In genomic region chr2:145199052-145199451, GRCh38 we compare ENCODE assay signal across 16 cellular contexts.
DNase-seq lines count a peak whose midpoint lies in the region; ATAC-seq, FAIRE-seq and TF ChIP-seq lines count a peak whose summit lies in the region.
"Had no signal": no experiment of that assay in that cellular context is flagged by ENCODE, and none has a peak within 500 bp of the region (broad histone marks: within the 10 kb centered on the region; RNA-seq: fewer than 3 reads in every experiment).

No MANE protein-coding gene starts in this region.

- no peak overlapping the region for H4K5ac ChIP-seq in IMR-90 (ENCODE audit: low read depth, low read length)

- H3K79me2 ChIP-seq in MM.1S (ENCODE audit: low read length), result no peaks in the 10 kb centered on the region

- no peak overlapping the region for H2BK15ac ChIP-seq in IMR-90 (ENCODE audit: low read depth, low read length)

- BruUV-seq in IMR-90 (replicated peaks; lab: Mats Ljungman, UMichigan), result no TSS peak

- H2AFZ ChIP-seq in IMR-90 (replicated peaks; ENCODE audit: low read length, poor library complexity) (peak overlapping the region; percentile 44), MM.1S (ENCODE audit: low read length) (no peak overlapping the region)

- no peaks in the 10 kb centered on the region for H3K36me3 Mint-ChIP-seq in CD4-positive, alpha-beta memory T cell
- H3K36me3 Mint-ChIP-seq in activated T-cell treated with anti-CD3 and anti-CD28 coated beads, Interleukin-2, amount 50 U/mL, for 24 hours (ENCODE audit: low read depth), result no peaks in the 10 kb centered on the region

- H3K4me2 ChIP-seq in IMR-90 (ENCODE audit: low read depth, low read length) (no peak overlapping the region), MM.1S (ENCODE audit: low read depth, low read length) (no peak overlapping the region)
- H3K4me2 ChIP-seq: BLaER1 had no signal

- no peaks in the 10 kb centered on the region for H3K27me3 Mint-ChIP-seq in CD4-positive, alpha-beta memory T cell
- H3K27me3 Mint-ChIP-seq in activated T-cell treated with anti-CD3 and anti-CD28 coated beads, Interleukin-2, amount 50 U/mL, for 24 hours, result no peaks in the 10 kb centered on the region

- H3K27me3 ChIP-seq in IMR-90 (ENCODE audit: control insufficient read depth, insufficient read depth, low read length), result no peaks in the 10 kb centered on the region
- H3K27me3 ChIP-seq in pancreas, result no peaks in the 10 kb centered on the region
- no peaks in the 10 kb centered on the region for H3K27me3 ChIP-seq in CD4-positive, alpha-beta memory T cell (ENCODE audit: insufficient read depth, low read length)
- no peaks in the 10 kb centered on the region for H3K27me3 ChIP-seq in MM.1S (replicated peaks; ENCODE audit: insufficient read depth, low read length)
- H3K27me3 ChIP-seq: BLaER1, MG63, SJSA1 had no signal

- TF ChIP-seq CTCF in IMR-90 (conservative IDR thresholded peaks at IDR 0.05; ENCODE audit: low read depth, low read length), result no peak
- TF ChIP-seq CTCF in epithelial cell of proximal tubule (conservative IDR thresholded peaks at IDR 0.05; ENCODE audit: low read depth, low read length), result no peak
- no peak for TF ChIP-seq CTCF in pancreas (IDR thresholded peaks at IDR 0.05)
- no peak for TF ChIP-seq CTCF in MM.1S (IDR thresholded peaks at IDR 0.05; ENCODE audit: low read length)

- DNase-seq in IMR-90 (no peak), NCI-H2171 treated with DMSO at 0.1 percent for 48 hours (lab: John Stamatoyannopoulos, UW) (peak; percentile 95), epithelial cell of proximal tubule (ENCODE audit: low read depth) (peak; percentile 92), pancreas (no peak), MM.1S (no peak), NCI-H524 treated with DMSO at 0.1 percent for 48 hours (lab: John Stamatoyannopoulos, UW) (no peak)
- no peak for DNase-seq in CD4-positive, alpha-beta memory T cell
- no peak for DNase-seq in activated T-cell treated with anti-CD3 and anti-CD28 coated beads, Interleukin-2, amount 50 U/mL, for 24 hours
- DNase-seq: MG63; NK-92 treated with Interleukin-12 subunit alpha and Interleukin-12 subunit beta, amount 100 ng/mL, for 24 hours; stimulated activated CD4-positive, alpha-beta T cell treated with anti-CD3 and anti-CD28 coated beads, Interleukin-2, amount 100 ng/mL, for 24 hours; trophoblast cell had no signal

- H3K9ac ChIP-seq in IMR-90 (ENCODE audit: low read depth, low read length) (no peak overlapping the region), MM.1S (ENCODE audit: low read length) (no peak overlapping the region)
- H3K9ac ChIP-seq: BLaER1 had no signal

- H3K4me1 Mint-ChIP-seq in CD4-positive, alpha-beta memory T cell, result no peaks in the 10 kb centered on the region
- H3K4me1 Mint-ChIP-seq in activated T-cell treated with anti-CD3 and anti-CD28 coated beads, Interleukin-2, amount 50 U/mL, for 24 hours (ENCODE audit: low read depth), result no peaks in the 10 kb centered on the region

- H3K4me1 ChIP-seq in IMR-90 (ENCODE audit: control insufficient read depth, insufficient read depth, low read length), result no peaks in the 10 kb centered on the region
- H3K4me1 ChIP-seq in pancreas, result peaks cover 0 to 4% (median 0%) of the 10 kb centered on the region in 3 donors
- H3K4me1 ChIP-seq in CD4-positive, alpha-beta memory T cell (ENCODE audit: insufficient read depth, low read length), result no peaks in the 10 kb centered on the region
- no peaks in the 10 kb centered on the region for H3K4me1 ChIP-seq in MM.1S (ENCODE audit: low read length)
- H3K4me1 ChIP-seq: BLaER1, SJSA1 had no signal

- 0 out of 2 replicates have a peak overlapping the region, but pooled peaks have one; percentile 25 for H3K4ac ChIP-seq in IMR-90 (ENCODE audit: low read depth, low read length)

- no peak overlapping the region for H3K27ac Mint-ChIP-seq in CD4-positive, alpha-beta memory T cell
- H3K27ac Mint-ChIP-seq in activated T-cell treated with anti-CD3 and anti-CD28 coated beads, Interleukin-2, amount 50 U/mL, for 24 hours, result no peak overlapping the region
- H3K27ac Mint-ChIP-seq: activated T-helper 1 cell treated with anti-CD3 and anti-CD28 coated beads, Interleukin-12 subunit alpha, Interleukin-12 subunit beta, Interleukin-2, Interleukin-4 antibody, amounts not matched to agents 30 ng/mL and 10 ng/mL and 1 ng/mL, durations not matched to agents 14 hours and 24 hours and 36 hours had no signal

- WGBS in IMR-90 (ENCODE audit: extremely low coverage in 2 of 2, insufficient read length in 1 of 2), 2 experiments, result no CpG with 5 or more reads among the region's 7 CpGs
- 18 to 20% methylated on average over 7 of the region's 7 CpGs for WGBS in pancreas, 2 donors

- H2AK5ac ChIP-seq in IMR-90 (ENCODE audit: low read depth, low read length), result no peak overlapping the region

- H4K8ac ChIP-seq in IMR-90 (ENCODE audit: low read depth in 2 of 2, low read length in 2 of 2), result no peak overlapping the region

- H3K14ac ChIP-seq in IMR-90 (replicated peaks; ENCODE audit: low read depth, low read length), result no peak overlapping the region

- no peak overlapping the region for H3K18ac ChIP-seq in IMR-90 (ENCODE audit: low read depth, low read length)

- intact Hi-C loops in IMR-90 (cut with micrococcal nuclease), result no loop called here
- intact Hi-C loops in pancreas (cut with DNase I), result no loop called here
- intact Hi-C loops in CD4-positive, alpha-beta memory T cell (cut with micrococcal nuclease), result no loop called here

- no peak for TF ChIP-seq POLR2A in IMR-90 (IDR thresholded peaks at IDR 0.05; ENCODE audit: low read depth, low read length)

- H2BK5ac ChIP-seq in IMR-90 (ENCODE audit: low read depth, low read length, poor library complexity, severe bottlenecking), result no peak overlapping the region

- POLR2A ChIA-PET in IMR-90 (lab: Charles Lee; ENCODE audit: unreplicated experiment), result no interaction called here
- POLR2A ChIA-PET in CD4-positive, alpha-beta memory T cell (lab: Charles Lee; ENCODE audit: partially characterized antibody), result no interaction called here

- no peaks in the 10 kb centered on the region for H3K9me2 ChIP-seq in MM.1S (replicated peaks; ENCODE audit: insufficient read depth, low read length)

- H3K27ac ChIP-seq in IMR-90 (ENCODE audit: insufficient read depth, low read length) (no peak overlapping the region), pancreas (no peak overlapping the region), MM.1S (ENCODE audit: low read length) (no peak overlapping the region)
- H3K27ac ChIP-seq in CD4-positive, alpha-beta memory T cell (ENCODE audit: low read depth, low read length), result no peak overlapping the region
- H3K27ac ChIP-seq: BLaER1, SJSA1 had no signal

- H3K36me3 ChIP-seq in IMR-90 (ENCODE audit: control insufficient read depth, insufficient read depth, low read length), result no peaks in the 10 kb centered on the region
- no peaks in the 10 kb centered on the region for H3K36me3 ChIP-seq in pancreas
- no peaks in the 10 kb centered on the region for H3K36me3 ChIP-seq in CD4-positive, alpha-beta memory T cell (ENCODE audit: insufficient read depth, low read length)
- H3K36me3 ChIP-seq in MM.1S (replicated peaks; ENCODE audit: insufficient read depth, low read length), result no peaks in the 10 kb centered on the region
- H3K36me3 ChIP-seq: BLaER1, MG63, SJSA1 had no signal

- H3K4me3 ChIP-seq in IMR-90 (ENCODE audit: insufficient read depth, low read depth, low read length) (no peak overlapping the region), epithelial cell of proximal tubule (ENCODE audit: low read depth, low read length) (no peak overlapping the region), pancreas (no peak overlapping the region), MM.1S (ENCODE audit: low read length) (no peak overlapping the region)
- H3K4me3 ChIP-seq in CD4-positive, alpha-beta memory T cell (ENCODE audit: low read length in 2 of 2), result no peak overlapping the region
- H3K4me3 ChIP-seq: BLaER1, MG63, SJSA1 had no signal

- no peaks in the 10 kb centered on the region for H3K79me1 ChIP-seq in IMR-90 (ENCODE audit: low read depth in 1 of 2, low read length in 2 of 2)

- no peaks in the 10 kb centered on the region for H3F3A ChIP-seq in MM.1S (ENCODE audit: insufficient read depth, low read length)

- H3K9me3 ChIP-seq in IMR-90 (ENCODE audit: control insufficient read depth, insufficient read depth, low read length) (no peaks in the 10 kb centered on the region), pancreas (no peaks in the 10 kb centered on the region), MM.1S (replicated peaks; ENCODE audit: insufficient read depth, low read length) (no peaks in the 10 kb centered on the region)
- no peaks in the 10 kb centered on the region for H3K9me3 ChIP-seq in CD4-positive, alpha-beta memory T cell (ENCODE audit: control insufficient read depth in 1 of 2, low read length in 2 of 2)
- H3K9me3 ChIP-seq: BLaER1, MG63, SJSA1 had no signal

- no peak overlapping the region for H3K56ac ChIP-seq in IMR-90 (ENCODE audit: extremely low read depth, insufficient read depth, low read length)

- H2BK120ac ChIP-seq in IMR-90 (ENCODE audit: low read depth, low read length), result 0 out of 2 replicates have a peak overlapping the region, but pooled peaks have one; percentile 19

- no peak overlapping the region for H3K4me3 Mint-ChIP-seq in CD4-positive, alpha-beta memory T cell
- no peak overlapping the region for H3K4me3 Mint-ChIP-seq in activated T-cell treated with anti-CD3 and anti-CD28 coated beads, Interleukin-2, amount 50 U/mL, for 24 hours
- H3K4me3 Mint-ChIP-seq: activated T-helper 1 cell treated with anti-CD3 and anti-CD28 coated beads, Interleukin-12 subunit alpha, Interleukin-12 subunit beta, Interleukin-2, Interleukin-4 antibody, amounts not matched to agents 30 ng/mL and 10 ng/mL and 1 ng/mL, durations not matched to agents 14 hours and 24 hours and 36 hours had no signal

- H2BK20ac ChIP-seq in IMR-90 (ENCODE audit: low read depth, low read length), result peak overlapping the region; percentile 16; the same call in 1 of the 2 replicates

- H2AK9ac ChIP-seq in IMR-90 (replicated peaks; ENCODE audit: low read depth, low read length, poor library complexity), result no peak overlapping the region

- dilution Hi-C loops in IMR-90 (cut with HindIII; ENCODE audit: low sequenced_read_pairs, unreplicated experiment), result no loop called here

- in situ Hi-C loops in IMR-90 (cut with MboI; ENCODE audit: low sequenced_read_pairs), result no loop called here

- ATAC-seq in IMR-90 (ENCODE audit: low read depth) (no peak), pancreas (peak in 3 of 4 donors; percentile 20 to 55 (median 50))

- no peak overlapping the region for H3K23ac ChIP-seq in IMR-90 (ENCODE audit: low read depth, low read length)

- no peak for TF ChIP-seq RAD21 in IMR-90 (IDR thresholded peaks at IDR 0.05; ENCODE audit: low read length)

- H4K91ac ChIP-seq in IMR-90 (ENCODE audit: insufficient read depth, low read depth, low read length), result no peak overlapping the region

- no peaks in the 10 kb centered on the region for H4K20me1 ChIP-seq in IMR-90 (ENCODE audit: insufficient read depth, low read length)
- no peaks in the 10 kb centered on the region for H4K20me1 ChIP-seq in MM.1S (ENCODE audit: insufficient read depth, low read length)
- H4K20me1 ChIP-seq: BLaER1 had no signal

- CTCF ChIA-PET in IMR-90 (lab: Yijun Ruan, JAX), result interaction anchor here (0.5 to 0.6 kb wide), 2 partner anchors 311 to 333 kb away, joined by 3 to 6 read pairs; no protein-coding TSS in a partner anchor
- CTCF ChIA-PET in CD4-positive, alpha-beta memory T cell (lab: Charles Lee; ENCODE audit: partially characterized antibody), result no interaction called here

- FAIRE-seq in pancreas (lab: Jason Lieb, UNC), result no peak
- FAIRE-seq: endothelial cell of umbilical vein had no signal

- H3K9me1 ChIP-seq in IMR-90 (ENCODE audit: insufficient read depth, low read length), result no peaks in the 10 kb centered on the region

- no peaks in the 10 kb centered on the region for H3K9me3 Mint-ChIP-seq in CD4-positive, alpha-beta memory T cell
- H3K9me3 Mint-ChIP-seq in activated T-cell treated with anti-CD3 and anti-CD28 coated beads, Interleukin-2, amount 50 U/mL, for 24 hours, result no peaks in the 10 kb centered on the region
- H3K9me3 Mint-ChIP-seq: activated T-helper 1 cell treated with anti-CD3 and anti-CD28 coated beads, Interleukin-12 subunit alpha, Interleukin-12 subunit beta, Interleukin-2, Interleukin-4 antibody, amounts not matched to agents 30 ng/mL and 10 ng/mL and 1 ng/mL, durations not matched to agents 14 hours and 24 hours and 36 hours had no signal

Comparison
In these comparisons a context has a peak if more than half of its experiments do, and no peak if none do; other contexts are left out.
1. DNase-seq: peak in NCI-H2171 treated with DMSO at 0.1 percent for 48 hours (single experiment) and epithelial cell of proximal tubule (single experiment); none in IMR-90 (single experiment), pancreas (0 of 6), CD4-positive, alpha-beta memory T cell (0 of 5), MM.1S (single experiment), activated T-cell treated with anti-CD3 and anti-CD28 coated beads, Interleukin-2, amount 50 U/mL, for 24 hours (single experiment) and NCI-H524 treated with DMSO at 0.1 percent for 48 hours (single experiment).